In genomic region chr15:67185051-67185450, GRCh38 we compare ENCODE assay signal across 14 cellular contexts.
A peak's percentile ranks its signal among the peaks of the same experiment; 100 is the strongest.
DNase-seq lines count a peak whose midpoint lies in the region; ATAC-seq and TF ChIP-seq lines count a peak whose summit lies in the region.
"Had no signal": no experiment of that assay in that cellular context is flagged by ENCODE, and none has a peak within 500 bp of the region (broad histone marks: within the 10 kb centered on the region; RNA-seq: fewer than 3 reads in every experiment).

No MANE protein-coding gene starts in this region.

- no peaks in the 10 kb centered on the region for H3K9me3 Mint-ChIP-seq in activated T-cell treated with anti-CD3 and anti-CD28 coated beads, Interleukin-2, amount 50 U/mL, for 24 hours
- no peaks in the 10 kb centered on the region for H3K9me3 Mint-ChIP-seq in activated T-cell treated with anti-CD3 and anti-CD28 coated beads, Interleukin-2, amount 50 U/mL, for 4 hours
- no peaks in the 10 kb centered on the region for H3K9me3 Mint-ChIP-seq in immature natural killer cell
- H3K9me3 Mint-ChIP-seq: brain, type B pancreatic cell had no signal

- H3K36me3 ChIP-seq in Peyer's patch: peaks cover 0 to 75% (median 0%) of the 10 kb centered on the region in 3 donors
- peaks cover 19% of the 10 kb centered on the region for H3K36me3 ChIP-seq in thymus (ENCODE audit: control insufficient read depth, insufficient read depth)
- peaks cover 8% of the 10 kb centered on the region for H3K36me3 ChIP-seq in colonic mucosa

- H3K27me3 ChIP-seq in Peyer's patch (no peaks in the 10 kb centered on the region), thymus (ENCODE audit: control insufficient read depth, insufficient read depth) (no peaks in the 10 kb centered on the region), colonic mucosa (no peaks in the 10 kb centered on the region)
- H3K27me3 ChIP-seq: MG63 had no signal

- no peak for TF ChIP-seq POLR2A in Peyer's patch (IDR thresholded peaks at IDR 0.05)

- TF ChIP-seq CTCF in Peyer's patch (IDR thresholded peaks at IDR 0.05) (no peak), colonic mucosa (IDR thresholded peaks at IDR 0.05) (no peak)

- WGBS in thymus: 88% methylated on average over 6 of the region's 6 CpGs

- peaks cover 75% of the 10 kb centered on the region for H3K36me3 Mint-ChIP-seq in activated T-cell treated with anti-CD3 and anti-CD28 coated beads, Interleukin-2, amount 50 U/mL, for 24 hours (ENCODE audit: low read depth)
- peaks cover 18% of the 10 kb centered on the region for H3K36me3 Mint-ChIP-seq in activated T-cell treated with anti-CD3 and anti-CD28 coated beads, Interleukin-2, amount 50 U/mL, for 4 hours (ENCODE audit: insufficient read depth)
- H3K36me3 Mint-ChIP-seq in immature natural killer cell: peaks cover 15 to 56% (median 18%) of the 10 kb centered on the region in 3 donors

- ATAC-seq in activated T-cell treated with anti-CD3 and anti-CD28 coated beads, Interleukin-2, amount 50 U/mL, for 4 hours: no peak

- intact Hi-C loops in colonic mucosa (cut with DNase I): no loop called here

- H3K9ac ChIP-seq in colonic mucosa (ENCODE audit: low read depth in 2 of 2, low read length in 2 of 2): no peak overlapping the region

- H3K4me1 ChIP-seq in Peyer's patch (peaks cover 0 to 21% (median 0%) of the 10 kb centered on the region in 4 donors), thymus (ENCODE audit: control insufficient read depth, insufficient read depth, low read length) (no peaks in the 10 kb centered on the region), colonic mucosa (no peaks in the 10 kb centered on the region)

- no peak overlapping the region for H3K4me3 Mint-ChIP-seq in activated T-cell treated with anti-CD3 and anti-CD28 coated beads, Interleukin-2, amount 50 U/mL, for 24 hours
- H3K4me3 Mint-ChIP-seq in activated T-cell treated with anti-CD3 and anti-CD28 coated beads, Interleukin-2, amount 50 U/mL, for 4 hours: no peak overlapping the region
- H3K4me3 Mint-ChIP-seq in immature natural killer cell: peak overlapping the region in 1 of 5 donors; percentile 21
- H3K4me3 Mint-ChIP-seq: brain, type B pancreatic cell had no signal

- peaks cover 13% of the 10 kb centered on the region for H3K4me1 Mint-ChIP-seq in activated T-cell treated with anti-CD3 and anti-CD28 coated beads, Interleukin-2, amount 50 U/mL, for 24 hours (ENCODE audit: low read depth)
- peaks cover 10% of the 10 kb centered on the region for H3K4me1 Mint-ChIP-seq in activated T-cell treated with anti-CD3 and anti-CD28 coated beads, Interleukin-2, amount 50 U/mL, for 4 hours (ENCODE audit: low read depth)
- H3K4me1 Mint-ChIP-seq in immature natural killer cell: peaks cover 26 to 28% of the 10 kb centered on the region in 2 donors

- no peak for DNase-seq in activated T-cell treated with anti-CD3 and anti-CD28 coated beads, Interleukin-2, amount 50 U/mL, for 24 hours
- DNase-seq in activated T-cell treated with anti-CD3 and anti-CD28 coated beads, Interleukin-2, amount 50 U/mL, for 4 hours: no peak
- no peak for DNase-seq in Peyer's patch
- no peak for DNase-seq in immature natural killer cell
- no peak for DNase-seq in cerebellum (ENCODE audit: low spot score)
- no peak for DNase-seq in colonic mucosa
- DNase-seq in NCI-H2107 treated with DMSO at 0.1 percent for 48 hours (lab: John Stamatoyannopoulos, UW; ENCODE audit: unreplicated experiment): no peak
- DNase-seq: activated T-cell treated with anti-CD3 and anti-CD28 coated beads for 4 hours, MG63, NCI-H226, retina had no signal

- H3K9me3 ChIP-seq in Peyer's patch (no peaks in the 10 kb centered on the region), thymus (ENCODE audit: control insufficient read depth) (no peaks in the 10 kb centered on the region), colonic mucosa (no peaks in the 10 kb centered on the region)
- H3K9me3 ChIP-seq: MG63 had no signal

- H3K4me3 ChIP-seq in Peyer's patch (no peak overlapping the region), thymus (ENCODE audit: low read length) (no peak overlapping the region), colonic mucosa (no peak overlapping the region)
- H3K4me3 ChIP-seq: MG63 had no signal

- H3K27ac Mint-ChIP-seq in activated T-cell treated with anti-CD3 and anti-CD28 coated beads, Interleukin-2, amount 50 U/mL, for 24 hours: peak overlapping the region; percentile 70
- H3K27ac Mint-ChIP-seq in immature natural killer cell: peak overlapping the region; percentile 74 to 83 (median 78)
- H3K27ac Mint-ChIP-seq: type B pancreatic cell had no signal

- H3K27me3 Mint-ChIP-seq in activated T-cell treated with anti-CD3 and anti-CD28 coated beads, Interleukin-2, amount 50 U/mL, for 24 hours: no peaks in the 10 kb centered on the region
- H3K27me3 Mint-ChIP-seq in activated T-cell treated with anti-CD3 and anti-CD28 coated beads, Interleukin-2, amount 50 U/mL, for 4 hours (ENCODE audit: low read depth): no peaks in the 10 kb centered on the region
- H3K27me3 Mint-ChIP-seq in immature natural killer cell (ENCODE audit: low read depth in 3 of 3): peaks cover 2 to 7% (median 4%) of the 10 kb centered on the region in 3 donors
- H3K27me3 Mint-ChIP-seq: brain, type B pancreatic cell had no signal

- peak overlapping the region in 3 of 4 donors; percentile 25 to 44 (median 38) for H3K27ac ChIP-seq in Peyer's patch
- peak overlapping the region; percentile 19 for H3K27ac ChIP-seq in thymus (ENCODE audit: low read depth)
- no peak overlapping the region for H3K27ac ChIP-seq in colonic mucosa
